Comparison of ENCODE assay signal across 7 cellular contexts in the genomic region with DNA sequence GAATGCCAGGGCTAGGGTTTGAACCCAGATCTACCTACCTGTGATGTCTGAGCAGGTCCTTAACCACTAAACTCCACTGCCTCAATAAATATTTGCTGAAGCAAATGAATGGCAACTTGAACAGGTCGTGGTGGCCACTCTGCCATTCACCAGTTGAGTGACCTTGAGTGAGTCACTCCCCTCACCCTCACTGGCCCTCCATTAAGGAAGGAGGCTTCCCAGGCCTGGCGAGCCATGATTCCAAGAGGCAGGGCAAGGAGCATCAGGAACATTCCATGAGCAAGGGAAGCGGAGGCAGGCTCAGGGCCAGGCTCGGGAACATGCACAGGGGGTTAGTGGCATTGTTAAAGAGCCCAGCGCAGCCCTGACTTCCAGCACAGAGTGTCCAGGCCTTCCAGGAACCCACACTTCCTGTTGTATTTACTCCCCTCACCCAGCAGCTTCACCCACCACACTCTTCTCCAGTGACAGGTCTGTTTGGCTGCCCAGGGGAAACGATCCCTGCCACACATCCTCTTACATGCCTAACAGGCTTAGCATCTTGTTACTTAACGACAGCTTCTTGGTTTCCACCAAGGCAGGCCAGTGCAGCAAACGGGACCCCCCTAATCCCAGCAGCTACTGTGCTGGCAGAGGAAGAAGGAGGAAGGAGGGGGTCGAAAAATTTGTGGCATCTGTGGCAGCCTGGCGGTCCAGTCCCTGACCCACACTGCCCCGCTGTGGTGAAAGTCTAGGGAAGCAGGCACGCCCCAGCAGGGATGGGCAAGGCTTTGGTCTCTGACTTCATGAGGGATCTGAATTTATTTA. TPM values are rescaled to one million over a fixed set of nuclear protein-coding genes. Genes with fewer than 3 reads are reported as not detected.
A peak's percentile ranks its signal among the peaks of the same experiment; 100 is the strongest.
DNase-seq lines count a peak whose midpoint lies in the region; ATAC-seq and TF ChIP-seq lines count a peak whose summit lies in the region.

No MANE protein-coding gene starts in this region.

- H3K9me3 Mint-ChIP-seq in activated T-cell treated with anti-CD3 and anti-CD28 coated beads, Interleukin-2, amount 50 U/mL, for 4 hours: no peaks in the 10 kb centered on the region

- TF ChIP-seq CTCF in GM12865 (IDR thresholded peaks at IDR 0.05; ENCODE audit: insufficient read depth, low read depth, low read length, missing control alignments) (peak; percentile 28), LNCaP clone FGC (IDR thresholded peaks at IDR 0.05; ENCODE audit: control insufficient read depth, extremely low read depth, insufficient read depth) (peak; percentile 72)

- H3K4me3 Mint-ChIP-seq in activated T-cell treated with anti-CD3 and anti-CD28 coated beads, Interleukin-2, amount 50 U/mL, for 4 hours: no peak overlapping the region

- no peaks in the 10 kb centered on the region for H3K36me3 Mint-ChIP-seq in activated T-cell treated with anti-CD3 and anti-CD28 coated beads, Interleukin-2, amount 50 U/mL, for 4 hours (ENCODE audit: insufficient read depth)

- DNase-seq in GM12865 (ENCODE audit: low read depth): peak; percentile 27
- peak; percentile 19 for DNase-seq in LNCaP clone FGC (ENCODE audit: low read depth)
- peak; percentile 6 for DNase-seq in activated T-cell treated with anti-CD3 and anti-CD28 coated beads, Interleukin-2, amount 50 U/mL, for 4 hours
- peak; percentile 22 for DNase-seq in germinal center (ENCODE audit: low spot score)
- DNase-seq in pons (ENCODE audit: low spot score): peak; percentile 18

- H3K27me3 Mint-ChIP-seq in activated T-cell treated with anti-CD3 and anti-CD28 coated beads, Interleukin-2, amount 50 U/mL, for 4 hours (ENCODE audit: low read depth): peaks cover 33% of the 10 kb centered on the region

- ATAC-seq in activated T-cell treated with anti-CD3 and anti-CD28 coated beads, Interleukin-2, amount 50 U/mL, for 4 hours: no peak
- ATAC-seq in HG03469 (IDR thresholded peaks at IDR 0.05; ENCODE audit: unreplicated experiment) (no peak), GM21381 (IDR thresholded peaks at IDR 0.05; ENCODE audit: unreplicated experiment) (no peak)

- no peaks in the 10 kb centered on the region for H3K4me1 Mint-ChIP-seq in activated T-cell treated with anti-CD3 and anti-CD28 coated beads, Interleukin-2, amount 50 U/mL, for 4 hours (ENCODE audit: low read depth)

- H3K4me3 ChIP-seq in GM12865 (ENCODE audit: low read depth, low read length): no peak overlapping the region
- no peak overlapping the region for H3K4me3 ChIP-seq in LNCaP clone FGC (ENCODE audit: low read depth, low read length)

RNA-seq across cellular contexts. Expression of a gene that starts 43.7 kb away (rescaled TPM):
- total RNA-seq in activated T-cell treated with anti-CD3 and anti-CD28 coated beads, Interleukin-2, amount 50 U/mL, for 4 hours: 10 to 100 TPM; 88.5 to 88.6 (median 88.6) TPM

RNA-seq across cellular contexts. Expression of a gene that starts 49.0 kb away (rescaled TPM):
- total RNA-seq in activated T-cell treated with anti-CD3 and anti-CD28 coated beads, Interleukin-2, amount 50 U/mL, for 4 hours: under 1 TPM; 0.43 to 0.71 (median 0.49) TPM
